8 cellular contexts compared by ENCODE assay signal in the genomic region with DNA sequence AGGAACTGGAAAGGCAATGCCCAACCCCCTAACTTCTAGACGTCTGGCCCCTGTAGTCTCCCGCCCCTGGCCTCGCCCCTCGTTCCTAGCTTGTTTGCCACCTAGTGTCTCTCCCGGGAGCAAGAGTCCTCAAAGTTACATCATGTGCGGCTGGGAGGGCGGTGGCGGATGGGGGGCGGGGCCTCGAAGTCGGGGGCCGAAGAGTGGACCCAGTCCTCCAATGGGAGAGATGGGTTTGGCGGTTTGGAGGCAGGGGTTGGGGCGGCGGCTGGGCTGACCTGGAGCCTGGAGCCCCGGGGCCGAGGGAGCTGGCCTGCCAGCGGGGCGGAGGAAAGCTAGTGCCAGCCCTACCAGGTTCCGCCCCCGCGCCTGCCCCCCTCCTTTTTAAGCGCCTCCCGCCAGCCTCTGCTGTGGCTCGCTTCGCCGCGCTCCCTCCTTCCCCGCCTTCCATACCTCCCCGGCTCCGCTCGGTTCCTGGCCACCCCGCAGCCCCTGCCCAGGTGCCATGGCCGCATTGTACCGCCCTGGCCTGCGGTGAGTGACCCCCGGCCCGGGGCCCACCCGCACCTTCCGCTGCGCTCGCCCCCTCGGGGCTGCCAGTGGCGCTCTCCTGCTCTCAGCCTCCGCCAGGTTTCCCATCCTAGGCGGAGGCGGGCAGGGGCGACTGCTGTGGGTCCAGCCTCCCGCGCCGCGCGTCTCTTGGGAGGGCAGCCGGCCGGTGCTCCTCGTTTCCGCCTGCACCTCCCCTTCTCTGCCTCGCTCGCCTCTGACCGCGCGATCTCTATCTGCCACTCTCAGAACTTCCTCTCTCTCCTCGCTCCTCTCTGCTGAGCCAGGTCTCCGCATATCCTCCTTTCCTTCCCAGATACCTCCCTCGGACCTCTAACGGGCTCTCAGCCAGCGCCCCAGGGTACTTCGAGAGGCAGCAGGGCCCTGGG. TPM values are rescaled to one million over a fixed set of nuclear protein-coding genes. Genes with fewer than 3 reads are reported as not detected.
DNase-seq lines count a peak whose midpoint lies in the region; ATAC-seq and TF ChIP-seq lines count a peak whose summit lies in the region.

A gene (plus strand): TSS at position 411 of the 938 bp plus-strand sequence. CDS start 95 bp downstream, at position 506.

- no peaks in the 10 kb centered on the region for H3K9me3 ChIP-seq in HUES64 (ENCODE audit: insufficient read depth, low read depth, low read length)
- no peaks in the 10 kb centered on the region for H3K9me3 ChIP-seq in OCI-LY7 (ENCODE audit: low read length)
- no peaks in the 10 kb centered on the region for H3K9me3 ChIP-seq in mucosa of stomach (ENCODE audit: control insufficient read depth, low read length)

- TF ChIP-seq CTCF in OCI-LY7 (conservative IDR thresholded peaks at IDR 0.05; ENCODE audit: low read length) = peak; percentile 24; the same call in 1 of the 2 replicates

- H3K27ac ChIP-seq in HUES64 (ENCODE audit: low read depth, low read length) (peak within 1 kb of the TSS; percentile 84), OCI-LY7 (ENCODE audit: low read depth, low read length, poor library complexity, severe bottlenecking) (peak within 1 kb of the TSS; percentile 75)

- H3K4me1 ChIP-seq in HUES64 (ENCODE audit: insufficient read depth, low read length) (peaks cover 14% of the 10 kb centered on the region), OCI-LY7 (ENCODE audit: insufficient read depth, low read length, poor library complexity, severe bottlenecking) (peaks cover 39% of the 10 kb centered on the region), mucosa of stomach (ENCODE audit: control insufficient read depth, insufficient read depth, low read length) (peaks cover 33% of the 10 kb centered on the region)

- H3K36me3 ChIP-seq in HUES64 (ENCODE audit: insufficient read depth, low read length) (peaks cover 15% of the 10 kb centered on the region), OCI-LY7 (ENCODE audit: insufficient read depth, low read length) (no peaks in the 10 kb centered on the region), mucosa of stomach (ENCODE audit: control insufficient read depth, insufficient read depth, low read length) (peaks cover 9% of the 10 kb centered on the region)

- H3K9me2 ChIP-seq in OCI-LY7 (ENCODE audit: insufficient read depth, low read length) = no peaks in the 10 kb centered on the region

- H3K9ac ChIP-seq in HUES64 (ENCODE audit: low read depth, low read length) = peak within 1 kb of the TSS; percentile 89
- peak within 1 kb of the TSS; percentile 92 for H3K9ac ChIP-seq in mucosa of stomach (ENCODE audit: low read length)

- BruUV-seq in OCI-LY7 (replicated peaks; lab: Mats Ljungman, UMichigan) = TSS peak; percentile 87

- intact Hi-C loops in OCI-LY7 (cut with micrococcal nuclease; ENCODE audit: unreplicated experiment) = loop anchor here (1.0 kb wide), 5 partner anchors 14 to 80 kb away; a partner anchor contains a TSS

- under 1% methylated on average over 68 of the region's 68 CpGs for WGBS in HUES64

- peak within 1 kb of the TSS; percentile 80 for H3K4me3 ChIP-seq in HUES64 (ENCODE audit: low read length)
- H3K4me3 ChIP-seq in OCI-LY7 (ENCODE audit: low read depth, low read length, poor library complexity, severe bottlenecking) = peak within 1 kb of the TSS; percentile 81
- H3K4me3 ChIP-seq in mucosa of stomach (ENCODE audit: low read length) = peak within 1 kb of the TSS; percentile 51

- peak within 1 kb of the TSS; percentile 47 for H2AFZ ChIP-seq in OCI-LY7 (ENCODE audit: low read length)

- no peaks in the 10 kb centered on the region for H3K79me2 ChIP-seq in OCI-LY7 (ENCODE audit: insufficient read depth, low read depth, low read length)

- peak; percentile 46 for ATAC-seq in GM21390 (IDR thresholded peaks at IDR 0.05; ENCODE audit: unreplicated experiment)

- POLR2A ChIA-PET in OCI-LY7 (lab: Charles Lee) = interaction anchor here (0.8 to 6.8 kb wide), 13 partner anchors 13 to 539 kb away, joined by 3 to 80 read pairs (median 5); a partner anchor contains a TSS

- no peaks in the 10 kb centered on the region for H4K20me1 ChIP-seq in OCI-LY7 (ENCODE audit: insufficient read depth, low read length)

- CTCF ChIA-PET in OCI-LY7 (lab: Charles Lee; ENCODE audit: unreplicated experiment) = interaction anchor here (0.6 to 2.4 kb wide), 6 partner anchors 14 to 337 kb away, joined by 3 to 8 read pairs (median 6); a partner anchor contains a TSS

- peak; percentile 98 for TF ChIP-seq POLR2A in erythroblast (IDR thresholded peaks at IDR 0.05; ENCODE audit: low read length)

- peak; percentile 87 for DNase-seq in CMK (ENCODE audit: low read depth)
- DNase-seq in OCI-LY7 (ENCODE audit: low spot score) = peak; percentile 88
- DNase-seq in activated T-cell treated with anti-CD3 and anti-CD28 coated beads for 4 hours = peak; percentile 77
- DNase-seq in erythroblast (lab: John Stamatoyannopoulos, UW) = peak; percentile 97 to 98
- peak; percentile 73 for DNase-seq in stimulated activated CD8-positive, alpha-beta memory T cell treated with anti-CD3 and anti-CD28 coated beads, Interleukin-7, amount 100 ng/mL, for 24 hours (ENCODE audit: low read depth)

- peak within 1 kb of the TSS; percentile 93 for H3K4me2 ChIP-seq in OCI-LY7 (ENCODE audit: low read length)

- peaks cover 6% of the 10 kb centered on the region for H3K27me3 ChIP-seq in HUES64 (ENCODE audit: insufficient read depth, low read length)
- no peaks in the 10 kb centered on the region for H3K27me3 ChIP-seq in mucosa of stomach (ENCODE audit: control insufficient read depth, insufficient read depth, low read length)

RNA-seq across cellular contexts. Expression of the gene that starts here (rescaled TPM):
- polyA plus RNA-seq in HUES64 (2013, experiment 1 of 2) = 18.8 TPM
- 24.5 TPM for polyA plus RNA-seq in HUES64 (2013, experiment 2 of 2)
- 33.7 and 43.6 TPM in 2 replicates for total RNA-seq in OCI-LY7 (2014; rRNA removed; shearing (Covaris generic))
- 130 TPM in 2 replicates for total RNA-seq in OCI-LY7 (2022)

Comparison
In these comparisons a context has a peak if more than half of its experiments do, and no peak if none do; other contexts are left out.
1. Peak in every context shown above with its lines: DNase-seq, ATAC-seq, H3K4me3 ChIP-seq and H3K27ac ChIP-seq.